8 cellular contexts compared by ENCODE assay signal in genomic region chr12:57214398-57214781, GRCh38. TPM values are rescaled to one million over a fixed set of nuclear protein-coding genes. Genes with fewer than 3 reads are reported as not detected.
A peak's percentile ranks its signal among the peaks of the same experiment; 100 is the strongest.
DNase-seq lines count a peak whose midpoint lies in the region; ATAC-seq, FAIRE-seq and TF ChIP-seq lines count a peak whose summit lies in the region.

No MANE protein-coding gene starts in this region.

- FAIRE-seq in A549 (lab: Jason Lieb, UNC), result no peak
- peak; percentile 77 for FAIRE-seq in GM18507 (lab: Jason Lieb, UNC)

- 5% methylated on average over 9 of the region's 14 CpGs for WGBS in A549 (ENCODE audit: missing lambda C conversion rate)
- 2% methylated on average over 14 of the region's 14 CpGs for WGBS in right cardiac atrium

- H3K36me3 ChIP-seq in adipocyte (ENCODE audit: control insufficient read depth, insufficient read depth, low read length, severe bottlenecking), result peaks cover 44% of the 10 kb centered on the region

- H3K27ac Mint-ChIP-seq in T-helper 1 cell treated with Interleukin-12 subunit alpha and Interleukin-12 subunit beta and Interleukin-4 antibody, amounts not matched to agents 30 μg/mL and 1 μg/mL, for 36 hours, result peak overlapping the region; percentile 5

- H3K9me3 Mint-ChIP-seq in T-helper 1 cell treated with Interleukin-12 subunit alpha and Interleukin-12 subunit beta and Interleukin-4 antibody, amounts not matched to agents 30 μg/mL and 1 μg/mL, for 36 hours, result no peaks in the 10 kb centered on the region

- peak overlapping the region; percentile 54; the same call in 2 of the 3 replicates for H3K4me2 ChIP-seq in A549

- H3K27ac ChIP-seq in A549, result peak overlapping the region in 1 of 2 experiments; percentile 67; a peak in 3 of 6 replicates
- H3K27ac ChIP-seq in right cardiac atrium (ENCODE audit: low read length), result no peak overlapping the region

- intact Hi-C loops in right cardiac atrium (cut with DNase I), result loop anchor here in 1 of 4 donors (2.0 kb wide), 1 partner anchor 24 kb away; no protein-coding TSS in a partner anchor

- TF ChIP-seq RAD21 in A549 (conservative IDR thresholded peaks at IDR 0.05 in 1 of 2, IDR thresholded peaks at IDR 0.05 in 1 of 2), result peak; percentile 52 to 59; a peak in 3 of 5 replicates

- DNase-seq in A549 (ENCODE audit: low read depth in 1 of 2, low spot score in 1 of 2) (peak; percentile 73 to 91), GM18507 (ENCODE audit: extremely low spot score, insufficient read length, low read depth) (no peak), NCI-H1417 treated with DMSO at 0.1 percent for 48 hours (lab: John Stamatoyannopoulos, UW) (peak; percentile 55), adipocyte (ENCODE audit: low read depth) (peak; percentile 83), right cardiac atrium (peak; percentile 64 to 85 (median 80))
- DNase-seq in stimulated activated CD4-positive, alpha-beta T cell treated with anti-CD3 and anti-CD28 coated beads, Interleukin-1b, Interleukin-23, amount 100 ng/mL, for 1 hour (ENCODE audit: low read depth in 2 of 2), result peak; percentile 34 to 50

- POLR2A ChIA-PET in A549 (lab: Yijun Ruan, JAX), result interaction anchor here (0.6 to 2.2 kb wide), 4 partner anchors 15 to 33 kb away, joined by 3 to 12 read pairs (median 8); partner anchors contain the start of gene SHMT2

- peak overlapping the region; percentile 42 for H3K4me3 Mint-ChIP-seq in T-helper 1 cell treated with Interleukin-12 subunit alpha and Interleukin-12 subunit beta and Interleukin-4 antibody, amounts not matched to agents 30 μg/mL and 1 μg/mL, for 36 hours

- CTCF ChIA-PET in A549 (lab: Yijun Ruan, JAX), result interaction anchor here (0.7 to 8.5 kb wide), 39 partner anchors 9 to 536 kb away, joined by 3 to 615 read pairs (median 4); partner anchors contain the start of genes GLI1, INHBE, SHMT2 and STAT6

- peaks cover 53% of the 10 kb centered on the region for H3K27me3 Mint-ChIP-seq in T-helper 1 cell treated with Interleukin-12 subunit alpha and Interleukin-12 subunit beta and Interleukin-4 antibody, amounts not matched to agents 30 μg/mL and 1 μg/mL, for 36 hours (ENCODE audit: low read depth)

- TF ChIP-seq EP300 in A549 (IDR thresholded peaks at IDR 0.05), result no peak

- H3K9me3 ChIP-seq in A549, result no peaks in the 10 kb centered on the region
- no peaks in the 10 kb centered on the region for H3K9me3 ChIP-seq in adipocyte (ENCODE audit: control insufficient read depth, low read length)
- no peaks in the 10 kb centered on the region for H3K9me3 ChIP-seq in right cardiac atrium (ENCODE audit: control insufficient read depth, low read length)

- no peak for TF ChIP-seq POLR2A in A549 (IDR thresholded peaks at IDR 0.05; ENCODE audit: low read length)

- no peaks in the 10 kb centered on the region for H3K36me3 Mint-ChIP-seq in T-helper 1 cell treated with Interleukin-12 subunit alpha and Interleukin-12 subunit beta and Interleukin-4 antibody, amounts not matched to agents 30 μg/mL and 1 μg/mL, for 36 hours (ENCODE audit: low read depth)

- H3K9ac ChIP-seq in adipocyte (ENCODE audit: low read length), result peak overlapping the region; percentile 61

- ATAC-seq in A549, result peak; percentile 62 to 83
- peak; percentile 30 to 50 for ATAC-seq in right cardiac atrium
- no peak for ATAC-seq in GM18907 (IDR thresholded peaks at IDR 0.05; ENCODE audit: unreplicated experiment)

- peak; percentile 65 for TF ChIP-seq CTCF in A549 (IDR thresholded peaks at IDR 0.05)

- peaks cover 27% of the 10 kb centered on the region for H3K4me1 Mint-ChIP-seq in T-helper 1 cell treated with Interleukin-12 subunit alpha and Interleukin-12 subunit beta and Interleukin-4 antibody, amounts not matched to agents 30 μg/mL and 1 μg/mL, for 36 hours (ENCODE audit: low read depth)

- H3K4me1 ChIP-seq in A549 (peaks cover 31% of the 10 kb centered on the region), adipocyte (ENCODE audit: control insufficient read depth, insufficient read depth, low read length) (peaks cover 53% of the 10 kb centered on the region), right cardiac atrium (ENCODE audit: control insufficient read depth, insufficient read depth, low read length) (no peaks in the 10 kb centered on the region)

- H3K27me3 ChIP-seq in adipocyte (replicated peaks; ENCODE audit: control insufficient read depth, insufficient read depth, low read length) (no peaks in the 10 kb centered on the region), right cardiac atrium (ENCODE audit: control insufficient read depth, insufficient read depth) (no peaks in the 10 kb centered on the region)

- H3K4me3 ChIP-seq in A549, result no peak overlapping the region
- no peak overlapping the region for H3K4me3 ChIP-seq in adipocyte (ENCODE audit: low read length)
- H3K4me3 ChIP-seq in right cardiac atrium (ENCODE audit: low read length), result no peak overlapping the region

TF ChIP-seq in A549, 52 proteins besides CTCF, POLR2A, EP300 and RAD21:
- peak; percentile 75 for TF ChIP-seq SMC3 (IDR thresholded peaks at IDR 0.05)
- no peak for TF ChIP-seq BHLHE40 (IDR thresholded peaks at IDR 0.05; ENCODE audit: low read depth, low read length)

RNA-seq across cellular contexts. Expression of gene NXPH4, which starts 2.2 kb away (rescaled TPM):
- polyA plus RNA-seq in A549 (2011; rRNA removed) (0.52 and 0.69 TPM in 2 replicates), A549 (2017; fragmentation: RNase III; extraction: RNeasy Plus Mini Kit Qiagen cat#74134 plus additional on column Dnase treatment) (3.3 to 4.5 TPM (median 3.5 TPM) in 3 replicates), right cardiac atrium (1.2 TPM)
- polyA plus RNA-seq in A549 (2012; cell fraction: cytosol; rRNA removed), result 1.9 and 2.9 TPM in 2 replicates
- polyA plus RNA-seq in A549 (2012; cell fraction: nucleus; rRNA removed), result 2.4 and 3.2 TPM in 2 replicates
- polyA minus RNA-seq in A549 (2011; rRNA and poly(A)+ RNA removed), result 0.95 and 1.5 TPM in 2 replicates
- under 1 TPM in 3 of 4 donors, not detected in 1; 0.11 to 0.39 (median 0.29) TPM for total RNA-seq in right cardiac atrium

RNA-seq across cellular contexts. Expression of gene SHMT2, which starts 15.1 kb away (rescaled TPM):
- polyA plus RNA-seq in A549 (2011; rRNA removed), result 110 and 113 TPM in 2 replicates
- 303 and 306 TPM in 2 replicates for polyA plus RNA-seq in A549 (2012; cell fraction: cytosol; rRNA removed)
- polyA plus RNA-seq in A549 (2012; cell fraction: nucleus; rRNA removed), result 517 and 642 TPM in 2 replicates
- 150 to 166 TPM (median 156 TPM) in 3 replicates for polyA plus RNA-seq in A549 (2017; fragmentation: RNase III; extraction: RNeasy Plus Mini Kit Qiagen cat#74134 plus additional on column Dnase treatment)
- polyA minus RNA-seq in A549 (2011; rRNA and poly(A)+ RNA removed), result 161 and 189 TPM in 2 replicates
- 10 to 100 TPM; 27.4 to 33.2 (median 29.9) TPM for total RNA-seq in right cardiac atrium
- 17.9 TPM for polyA plus RNA-seq in right cardiac atrium

RNA-seq across cellular contexts. Expression of gene STAC3, which starts 36.6 kb away (rescaled TPM):
- polyA plus RNA-seq in A549 (2011; rRNA removed), result 0.40 and 0.62 TPM in 2 replicates
- polyA plus RNA-seq in A549 (2012; cell fraction: cytosol; rRNA removed), result 0.32 and 0.41 TPM in 2 replicates
- polyA plus RNA-seq in A549 (2012; cell fraction: nucleus; rRNA removed), result 1.8 and 2.2 TPM in 2 replicates
- polyA plus RNA-seq in A549 (2017; fragmentation: RNase III; extraction: RNeasy Plus Mini Kit Qiagen cat#74134 plus additional on column Dnase treatment), result 0.43 to 0.59 TPM (median 0.54 TPM) in 3 replicates
- polyA minus RNA-seq in A549 (2011; rRNA and poly(A)+ RNA removed), result 0.45 and 0.68 TPM in 2 replicates
- total RNA-seq in right cardiac atrium, result 1 to 10 TPM in 3 of 4 donors, under 1 TPM in 1; 0.91 to 2.3 (median 1.6) TPM
- 1.2 TPM for polyA plus RNA-seq in right cardiac atrium
